Comparison of ENCODE assay signal across 2 cellular contexts in the genomic region with DNA sequence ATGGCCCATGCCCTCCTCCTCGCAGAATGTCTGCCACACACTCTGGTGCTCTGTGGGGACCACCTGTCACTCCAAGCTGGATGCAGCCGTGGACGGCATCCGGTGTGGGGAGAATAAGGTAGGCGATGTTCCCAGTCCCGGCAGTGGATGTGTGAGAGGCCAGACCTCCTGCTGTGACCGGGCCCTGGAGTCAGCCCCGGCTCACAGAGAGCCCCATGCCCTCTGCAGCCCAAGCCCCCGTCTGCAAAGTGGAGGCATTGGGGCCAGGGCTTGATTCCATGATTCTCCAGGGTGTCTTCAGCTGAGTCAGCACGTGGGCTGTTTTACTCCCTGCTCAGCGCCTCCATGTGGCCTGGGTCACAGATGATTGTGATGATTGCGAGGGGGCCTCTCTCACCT.
TF ChIP-seq lines count a peak whose summit lies in the region.

No MANE protein-coding gene starts in this region.

TF ChIP-seq in HepG2, 621 proteins besides CTCF, POLR2A, EP300 and RAD21:
- no peak for TF ChIP-seq RXRA (CRISPR knock-in tag; IDR thresholded peaks at IDR 0.05)
- peak; percentile 66 to 75 for TF ChIP-seq MAFK (conservative IDR thresholded peaks at IDR 0.05 in 1 of 2, IDR thresholded peaks at IDR 0.05 in 1 of 2; ENCODE audit: low read length in 2 of 2)
- no peak for TF ChIP-seq MIER3 (CRISPR knock-in tag; IDR thresholded peaks at IDR 0.05; ENCODE audit: borderline replicate concordance)
- TF ChIP-seq, protein P1, sequence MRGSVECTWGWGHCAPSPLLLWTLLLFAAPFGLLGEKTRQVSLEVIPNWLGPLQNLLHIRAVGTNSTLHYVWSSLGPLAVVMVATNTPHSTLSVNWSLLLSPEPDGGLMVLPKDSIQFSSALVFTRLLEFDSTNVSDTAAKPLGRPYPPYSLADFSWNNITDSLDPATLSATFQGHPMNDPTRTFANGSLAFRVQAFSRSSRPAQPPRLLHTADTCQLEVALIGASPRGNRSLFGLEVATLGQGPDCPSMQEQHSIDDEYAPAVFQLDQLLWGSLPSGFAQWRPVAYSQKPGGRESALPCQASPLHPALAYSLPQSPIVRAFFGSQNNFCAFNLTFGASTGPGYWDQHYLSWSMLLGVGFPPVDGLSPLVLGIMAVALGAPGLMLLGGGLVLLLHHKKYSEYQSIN (CRISPR knock-in tag; IDR thresholded peaks at IDR 0.05; ENCODE audit: borderline replicate concordance): no peak
- no peak for TF ChIP-seq ZC3H4 (CRISPR knock-in tag; IDR thresholded peaks at IDR 0.05; ENCODE audit: borderline replicate concordance)
- TF ChIP-seq ZNF547 (CRISPR knock-in tag; IDR thresholded peaks at IDR 0.05): no peak
- TF ChIP-seq ZNF343 (CRISPR knock-in tag; IDR thresholded peaks at IDR 0.05): no peak
- no peak for TF ChIP-seq SIN3B (IDR thresholded peaks at IDR 0.05; ENCODE audit: low read length)
- peak; percentile 55 for TF ChIP-seq MAFF (IDR thresholded peaks at IDR 0.05; ENCODE audit: low read depth, low read length)
- no peak for TF ChIP-seq FOXM1 (CRISPR knock-in tag; IDR thresholded peaks at IDR 0.05)
- TF ChIP-seq CBX5 (CRISPR knock-in tag; IDR thresholded peaks at IDR 0.05; ENCODE audit: borderline replicate concordance): no peak

TF ChIP-seq in IMR-90, 13 proteins besides CTCF, POLR2A, EP300 and RAD21:
- TF ChIP-seq, protein P2, sequence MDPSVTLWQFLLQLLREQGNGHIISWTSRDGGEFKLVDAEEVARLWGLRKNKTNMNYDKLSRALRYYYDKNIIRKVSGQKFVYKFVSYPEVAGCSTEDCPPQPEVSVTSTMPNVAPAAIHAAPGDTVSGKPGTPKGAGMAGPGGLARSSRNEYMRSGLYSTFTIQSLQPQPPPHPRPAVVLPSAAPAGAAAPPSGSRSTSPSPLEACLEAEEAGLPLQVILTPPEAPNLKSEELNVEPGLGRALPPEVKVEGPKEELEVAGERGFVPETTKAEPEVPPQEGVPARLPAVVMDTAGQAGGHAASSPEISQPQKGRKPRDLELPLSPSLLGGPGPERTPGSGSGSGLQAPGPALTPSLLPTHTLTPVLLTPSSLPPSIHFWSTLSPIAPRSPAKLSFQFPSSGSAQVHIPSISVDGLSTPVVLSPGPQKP (IDR thresholded peaks at IDR 0.05; ENCODE audit: borderline replicate concordance, low read depth, low read length): no peak
- TF ChIP-seq, protein P3, sequence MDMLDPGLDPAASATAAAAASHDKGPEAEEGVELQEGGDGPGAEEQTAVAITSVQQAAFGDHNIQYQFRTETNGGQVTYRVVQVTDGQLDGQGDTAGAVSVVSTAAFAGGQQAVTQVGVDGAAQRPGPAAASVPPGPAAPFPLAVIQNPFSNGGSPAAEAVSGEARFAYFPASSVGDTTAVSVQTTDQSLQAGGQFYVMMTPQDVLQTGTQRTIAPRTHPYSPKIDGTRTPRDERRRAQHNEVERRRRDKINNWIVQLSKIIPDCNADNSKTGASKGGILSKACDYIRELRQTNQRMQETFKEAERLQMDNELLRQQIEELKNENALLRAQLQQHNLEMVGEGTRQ (IDR thresholded peaks at IDR 0.05; ENCODE audit: low read depth, low read length): no peak
- TF ChIP-seq CHD1 (IDR thresholded peaks at IDR 0.05; ENCODE audit: low read depth, low read length) (no peak), MAFK (IDR thresholded peaks at IDR 0.05; ENCODE audit: low read depth, low read length) (peak; percentile 62), RCOR1 (IDR thresholded peaks at IDR 0.05; ENCODE audit: insufficient replicate concordance, low read length) (no peak)
TF ChIP-seq in IMR-90: peak in this region for 1.
